ENCODE assay signal across 1 cellular context in genomic region chr5:126837242-126837641, GRCh38.
TF ChIP-seq lines count a peak whose summit lies in the region.

No MANE protein-coding gene starts in this region.

TF ChIP-seq in K562, 482 proteins besides CTCF, POLR2A, EP300 and RAD21:
- TF ChIP-seq RNF219 (CRISPR knock-in tag; IDR thresholded peaks at IDR 0.05): no peak
- TF ChIP-seq, protein P1, sequence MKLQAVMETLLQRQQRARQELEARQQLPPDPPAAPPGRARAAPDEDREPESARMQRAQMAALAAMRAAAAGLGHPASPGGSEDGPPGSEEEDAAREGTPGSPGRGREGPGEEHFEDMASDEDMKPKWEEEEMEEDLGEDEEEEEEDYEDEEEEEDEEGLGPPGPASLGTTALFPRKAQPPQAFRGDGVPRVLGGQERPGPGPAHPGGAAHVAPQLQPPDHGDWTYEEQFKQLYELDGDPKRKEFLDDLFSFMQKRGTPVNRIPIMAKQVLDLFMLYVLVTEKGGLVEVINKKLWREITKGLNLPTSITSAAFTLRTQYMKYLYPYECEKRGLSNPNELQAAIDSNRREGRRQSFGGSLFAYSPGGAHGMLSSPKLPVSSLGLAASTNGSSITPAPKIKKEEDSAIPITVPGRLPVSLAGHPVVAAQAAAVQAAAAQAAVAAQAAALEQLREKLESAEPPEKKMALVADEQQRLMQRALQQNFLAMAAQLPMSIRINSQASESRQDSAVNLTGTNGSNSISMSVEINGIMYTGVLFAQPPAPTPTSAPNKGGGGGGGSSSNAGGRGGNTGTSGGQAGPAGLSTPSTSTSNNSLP (IDR thresholded peaks at IDR 0.05; ENCODE audit: borderline replicate concordance, low read depth, low read length): no peak
- TF ChIP-seq, protein P2, sequence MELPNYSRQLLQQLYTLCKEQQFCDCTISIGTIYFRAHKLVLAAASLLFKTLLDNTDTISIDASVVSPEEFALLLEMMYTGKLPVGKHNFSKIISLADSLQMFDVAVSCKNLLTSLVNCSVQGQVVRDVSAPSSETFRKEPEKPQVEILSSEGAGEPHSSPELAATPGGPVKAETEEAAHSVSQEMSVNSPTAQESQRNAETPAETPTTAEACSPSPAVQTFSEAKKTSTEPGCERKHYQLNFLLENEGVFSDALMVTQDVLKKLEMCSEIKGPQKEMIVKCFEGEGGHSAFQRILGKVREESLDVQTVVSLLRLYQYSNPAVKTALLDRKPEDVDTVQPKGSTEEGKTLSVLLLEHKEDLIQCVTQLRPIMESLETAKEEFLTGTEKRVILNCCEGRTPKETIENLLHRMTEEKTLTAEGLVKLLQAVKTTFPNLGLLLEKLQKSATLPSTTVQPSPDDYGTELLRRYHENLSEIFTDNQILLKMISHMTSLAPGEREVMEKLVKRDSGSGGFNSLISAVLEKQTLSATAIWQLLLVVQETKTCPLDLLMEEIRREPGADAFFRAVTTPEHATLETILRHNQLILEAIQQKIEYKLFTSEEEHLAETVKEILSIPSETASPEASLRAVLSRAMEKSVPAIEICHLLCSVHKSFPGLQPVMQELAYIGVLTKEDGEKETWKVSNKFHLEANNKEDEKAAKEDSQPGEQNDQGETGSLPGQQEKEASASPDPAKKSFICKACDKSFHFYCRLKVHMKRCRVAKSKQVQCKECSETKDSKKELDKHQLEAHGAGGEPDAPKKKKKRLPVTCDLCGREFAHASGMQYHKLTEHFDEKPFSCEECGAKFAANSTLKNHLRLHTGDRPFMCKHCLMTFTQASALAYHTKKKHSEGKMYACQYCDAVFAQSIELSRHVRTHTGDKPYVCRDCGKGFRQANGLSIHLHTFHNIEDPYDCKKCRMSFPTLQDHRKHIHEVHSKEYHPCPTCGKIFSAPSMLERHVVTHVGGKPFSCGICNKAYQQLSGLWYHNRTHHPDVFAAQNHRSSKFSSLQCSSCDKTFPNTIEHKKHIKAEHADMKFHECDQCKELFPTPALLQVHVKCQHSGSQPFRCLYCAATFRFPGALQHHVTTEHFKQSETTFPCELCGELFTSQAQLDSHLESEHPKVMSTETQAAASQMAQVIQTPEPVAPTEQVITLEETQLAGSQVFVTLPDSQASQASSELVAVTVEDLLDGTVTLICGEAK (IDR thresholded peaks at IDR 0.05): no peak
- TF ChIP-seq, protein P2 (CRISPR knock-in tag; IDR thresholded peaks at IDR 0.05): no peak
- no peak for TF ChIP-seq CBFB (CRISPR knock-in tag; IDR thresholded peaks at IDR 0.05)
- TF ChIP-seq YBX1 (IDR thresholded peaks at IDR 0.05): no peak
- TF ChIP-seq TEAD2 (tag; IDR thresholded peaks at IDR 0.05): no peak
- no peak for TF ChIP-seq ZNF518B (CRISPR knock-in tag; IDR thresholded peaks at IDR 0.05)
- no peak for TF ChIP-seq IFI16 (CRISPR knock-in tag; IDR thresholded peaks at IDR 0.05)
- no peak for TF ChIP-seq ZNF324 (CRISPR knock-in tag; IDR thresholded peaks at IDR 0.05)
